ENCODE assay signal across 8 cellular contexts in genomic region chr7:69932034-69932628, GRCh38.
DNase-seq lines count a peak whose midpoint lies in the region; ATAC-seq and TF ChIP-seq lines count a peak whose summit lies in the region.

No MANE protein-coding gene starts in this region.

- H3K9me2 ChIP-seq in SK-N-SH, result no peaks in the 10 kb centered on the region
- H3K9me2 ChIP-seq in hepatocyte (replicated peaks; ENCODE audit: insufficient read depth), result no peaks in the 10 kb centered on the region

- intact Hi-C loops in CD14-positive monocyte (cut with micrococcal nuclease) (loop anchor here in 1 of 2 donors (10.0 kb wide), 1 partner anchor 1757 kb away; no protein-coding TSS in a partner anchor), stomach (cut with DNase I; ENCODE audit: low total_unique reads) (no loop called here), aorta (cut with DNase I) (no loop called here)

- TF ChIP-seq POLR2A in stomach (IDR thresholded peaks at IDR 0.05), result no peak

- no peaks in the 10 kb centered on the region for H3K4me1 Mint-ChIP-seq in CD14-positive monocyte

- no peak overlapping the region for H3K9ac ChIP-seq in SK-N-SH

- H3K36me3 Mint-ChIP-seq in CD14-positive monocyte, result no peaks in the 10 kb centered on the region

- CTCF ChIA-PET in SK-N-SH (lab: Yijun Ruan, JAX), result interaction anchor here (0.6 to 2.6 kb wide), 99 partner anchors 9 to 1869 kb away, joined by 3 to 31 read pairs (median 4); no protein-coding TSS in a partner anchor

- TF ChIP-seq CTCF in CD14-positive monocyte (IDR thresholded peaks at IDR 0.05) (peak; percentile 11), LNCaP clone FGC (IDR thresholded peaks at IDR 0.05; ENCODE audit: control insufficient read depth, extremely low read depth, insufficient read depth) (peak; percentile 80), SK-N-SH (IDR thresholded peaks at IDR 0.05) (peak; percentile 97), hepatocyte (IDR thresholded peaks at IDR 0.05; ENCODE audit: poor library complexity) (peak; percentile 78), stomach (IDR thresholded peaks at IDR 0.05) (peak in 4 of 7 experiments; percentile 26 to 40 (median 29))

- no peak for ATAC-seq in esophagus mucosa
- no peak for ATAC-seq in GM19397 (IDR thresholded peaks at IDR 0.05; ENCODE audit: unreplicated experiment)
- no peak for ATAC-seq in aorta (ENCODE audit: low FRiP score)

- H3K9me3 Mint-ChIP-seq in CD14-positive monocyte, result peaks cover 0 to 12% (median 6%) of the 10 kb centered on the region in 7 donors

- H3K4me3 ChIP-seq in LNCaP clone FGC (ENCODE audit: low read depth, low read length) (no peak overlapping the region), SK-N-SH (ENCODE audit: low read depth in 2 of 2, low read length in 1 of 2) (no peak overlapping the region), hepatocyte (no peak overlapping the region), stomach (no peak overlapping the region), aorta (ENCODE audit: low read length in 2 of 2) (no peak overlapping the region)

- no peaks in the 10 kb centered on the region for H3F3A ChIP-seq in SK-N-SH (replicated peaks; ENCODE audit: insufficient read depth)

- TF ChIP-seq EP300 in SK-N-SH (IDR thresholded peaks at IDR 0.05; ENCODE audit: borderline replicate concordance in 1 of 2, low read depth in 1 of 2, low read length in 1 of 2) (no peak), stomach (IDR thresholded peaks at IDR 0.05) (no peak)

- peaks cover 0 to 4% (median 0%) of the 10 kb centered on the region in 3 donors for H3K27me3 Mint-ChIP-seq in CD14-positive monocyte (ENCODE audit: low read depth in 3 of 3)

- H3K4me1 ChIP-seq in SK-N-SH (ENCODE audit: control insufficient read depth in 1 of 2, insufficient read depth in 2 of 2, low read depth in 1 of 2, low read length in 1 of 2), result peaks cover 0 to 20% of the 10 kb centered on the region in 2 experiments; a peak in 2 of 4 replicates
- H3K4me1 ChIP-seq in hepatocyte (ENCODE audit: insufficient read depth), result peaks cover 11% of the 10 kb centered on the region
- peaks cover 0 to 3% (median 0%) of the 10 kb centered on the region in 4 donors for H3K4me1 ChIP-seq in stomach
- no peaks in the 10 kb centered on the region for H3K4me1 ChIP-seq in aorta (ENCODE audit: control insufficient read depth in 1 of 2, insufficient read depth in 2 of 2, low read length in 2 of 2)

- H3K27me3 ChIP-seq in SK-N-SH (ENCODE audit: insufficient read depth) (no peaks in the 10 kb centered on the region), hepatocyte (no peaks in the 10 kb centered on the region), stomach (no peaks in the 10 kb centered on the region), aorta (ENCODE audit: control insufficient read depth in 1 of 2, insufficient read depth in 2 of 2, low read length in 1 of 2) (no peaks in the 10 kb centered on the region)

- DNase-seq in CD14-positive monocyte (ENCODE audit: low spot score) (no peak), LNCaP clone FGC (ENCODE audit: low read depth) (no peak), SK-N-SH (peak; percentile 61), hepatocyte (ENCODE audit: low spot score) (peak; percentile 61), stomach (no peak), aorta (no peak)

- H4K20me1 ChIP-seq in SK-N-SH (ENCODE audit: insufficient read depth) (no peaks in the 10 kb centered on the region), hepatocyte (ENCODE audit: insufficient read depth, poor library complexity, severe bottlenecking) (no peaks in the 10 kb centered on the region)

- no peak overlapping the region for H3K4me3 Mint-ChIP-seq in CD14-positive monocyte

- WGBS in SK-N-SH (ENCODE audit: low lambda C conversion rate), result 74% methylated on average over 2 of the region's 2 CpGs
- WGBS in hepatocyte (ENCODE audit: low lambda C conversion rate, missing lambda C conversion rate), result 57% methylated on average over 2 of the region's 2 CpGs
- WGBS in stomach, 5 donors, result 60 to 70% (median 61%) methylated on average over 2 of the region's 2 CpGs
- WGBS in aorta, 2 donors, result 59 to 69% methylated on average over 2 of the region's 2 CpGs

- H3K9me3 ChIP-seq in SK-N-SH (no peaks in the 10 kb centered on the region), hepatocyte (ENCODE audit: low read depth) (no peaks in the 10 kb centered on the region), stomach (no peaks in the 10 kb centered on the region), aorta (ENCODE audit: control insufficient read depth, low read length) (no peaks in the 10 kb centered on the region)

- H3K27ac ChIP-seq in SK-N-SH (ENCODE audit: low read depth in 2 of 2, low read length in 1 of 2), result no peak overlapping the region
- H3K27ac ChIP-seq in hepatocyte, result no peak overlapping the region
- no peak overlapping the region for H3K27ac ChIP-seq in stomach
- H3K27ac ChIP-seq in aorta (ENCODE audit: low read depth in 1 of 2, low read length in 2 of 2), result no peak overlapping the region

- no peak overlapping the region for H3K27ac Mint-ChIP-seq in CD14-positive monocyte

- H3K36me3 ChIP-seq in SK-N-SH (replicated peaks in 1 of 2; ENCODE audit: control insufficient read depth in 1 of 2, insufficient read depth in 2 of 2, low read length in 1 of 2), result no peaks in the 10 kb centered on the region
- no peaks in the 10 kb centered on the region for H3K36me3 ChIP-seq in hepatocyte (replicated peaks; ENCODE audit: insufficient read depth, low read depth)
- H3K36me3 ChIP-seq in stomach, result no peaks in the 10 kb centered on the region
- H3K36me3 ChIP-seq in aorta (ENCODE audit: control insufficient read depth in 1 of 2, insufficient read depth in 2 of 2, low read length in 1 of 2), result no peaks in the 10 kb centered on the region

- TF ChIP-seq RAD21 in SK-N-SH (IDR thresholded peaks at IDR 0.05; ENCODE audit: low read length), result peak; percentile 100

- H3K79me2 ChIP-seq in SK-N-SH (ENCODE audit: insufficient read depth), result no peaks in the 10 kb centered on the region
- no peaks in the 10 kb centered on the region for H3K79me2 ChIP-seq in hepatocyte

- no peak overlapping the region for H3K4me2 ChIP-seq in SK-N-SH
- no peak overlapping the region for H3K4me2 ChIP-seq in hepatocyte

- no peak overlapping the region for H2AFZ ChIP-seq in SK-N-SH (ENCODE audit: low read depth)
- H2AFZ ChIP-seq in hepatocyte, result no peak overlapping the region

- POLR2A ChIA-PET in SK-N-SH (lab: Yijun Ruan, JAX), result interaction anchor here (1.4 kb wide), 1 partner anchor 334 kb away, joined by 4 read pairs; the partner anchor contains the start of gene AUTS2

TF ChIP-seq in SK-N-SH, 30 proteins besides CTCF, POLR2A, EP300 and RAD21 (continues in another document):
- TF ChIP-seq RCOR1 (IDR thresholded peaks at IDR 0.05; ENCODE audit: low read length), result no peak
- TF ChIP-seq SMC3 (IDR thresholded peaks at IDR 0.05; ENCODE audit: low read depth, low read length), result peak; percentile 97
- TF ChIP-seq NRF1 (IDR thresholded peaks at IDR 0.05; ENCODE audit: low read depth, low read length), result no peak
- TF ChIP-seq GATA2 (CRISPR knock-in tag; IDR thresholded peaks at IDR 0.05), result peak; percentile 32; the same call in 1 of the 2 replicates
- TF ChIP-seq RFX5 (IDR thresholded peaks at IDR 0.05; ENCODE audit: low read length), result peak; percentile 46; the same call in 1 of the 2 replicates
- no peak for TF ChIP-seq YY1 (IDR thresholded peaks at IDR 0.05; ENCODE audit: low read depth)
- no peak for TF ChIP-seq MAX (IDR thresholded peaks at IDR 0.05; ENCODE audit: low read depth)
- no peak for TF ChIP-seq IRF3 (IDR thresholded peaks at IDR 0.05; ENCODE audit: low read depth, low read length)
- TF ChIP-seq MXI1 (IDR thresholded peaks at IDR 0.05; ENCODE audit: low read depth, low read length), result no peak
- TF ChIP-seq NFIC (IDR thresholded peaks at IDR 0.05; ENCODE audit: borderline replicate concordance), result no peak
- TF ChIP-seq, protein P1, sequence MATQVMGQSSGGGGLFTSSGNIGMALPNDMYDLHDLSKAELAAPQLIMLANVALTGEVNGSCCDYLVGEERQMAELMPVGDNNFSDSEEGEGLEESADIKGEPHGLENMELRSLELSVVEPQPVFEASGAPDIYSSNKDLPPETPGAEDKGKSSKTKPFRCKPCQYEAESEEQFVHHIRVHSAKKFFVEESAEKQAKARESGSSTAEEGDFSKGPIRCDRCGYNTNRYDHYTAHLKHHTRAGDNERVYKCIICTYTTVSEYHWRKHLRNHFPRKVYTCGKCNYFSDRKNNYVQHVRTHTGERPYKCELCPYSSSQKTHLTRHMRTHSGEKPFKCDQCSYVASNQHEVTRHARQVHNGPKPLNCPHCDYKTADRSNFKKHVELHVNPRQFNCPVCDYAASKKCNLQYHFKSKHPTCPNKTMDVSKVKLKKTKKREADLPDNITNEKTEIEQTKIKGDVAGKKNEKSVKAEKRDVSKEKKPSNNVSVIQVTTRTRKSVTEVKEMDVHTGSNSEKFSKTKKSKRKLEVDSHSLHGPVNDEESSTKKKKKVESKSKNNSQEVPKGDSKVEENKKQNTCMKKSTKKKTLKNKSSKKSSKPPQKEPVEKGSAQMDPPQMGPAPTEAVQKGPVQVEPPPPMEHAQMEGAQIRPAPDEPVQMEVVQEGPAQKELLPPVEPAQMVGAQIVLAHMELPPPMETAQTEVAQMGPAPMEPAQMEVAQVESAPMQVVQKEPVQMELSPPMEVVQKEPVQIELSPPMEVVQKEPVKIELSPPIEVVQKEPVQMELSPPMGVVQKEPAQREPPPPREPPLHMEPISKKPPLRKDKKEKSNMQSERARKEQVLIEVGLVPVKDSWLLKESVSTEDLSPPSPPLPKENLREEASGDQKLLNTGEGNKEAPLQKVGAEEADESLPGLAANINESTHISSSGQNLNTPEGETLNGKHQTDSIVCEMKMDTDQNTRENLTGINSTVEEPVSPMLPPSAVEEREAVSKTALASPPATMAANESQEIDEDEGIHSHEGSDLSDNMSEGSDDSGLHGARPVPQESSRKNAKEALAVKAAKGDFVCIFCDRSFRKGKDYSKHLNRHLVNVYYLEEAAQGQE (IDR thresholded peaks at IDR 0.05; ENCODE audit: low read depth, low read length), result no peak

Comparison
In these comparisons a context has a peak if more than half of its experiments do, and no peak if none do; other contexts are left out.
1. DNase-seq: peak in SK-N-SH (single experiment) and hepatocyte (single experiment); none in CD14-positive monocyte (single experiment), LNCaP clone FGC (single experiment), stomach (single experiment) and aorta (0 of 2).
2. CTCF ChIP-seq: peak in every context shown above with its lines; median percentile 97 in SK-N-SH; 80 in LNCaP clone FGC; 78 in hepatocyte; 29 in stomach; 11 in CD14-positive monocyte.